Comparison of ENCODE assay signal across 8 cellular contexts in genomic region chr4:103091601-103092223, GRCh38. TPM values are rescaled to one million over a fixed set of nuclear protein-coding genes. Genes with fewer than 3 reads are reported as not detected.
A peak's percentile ranks its signal among the peaks of the same experiment; 100 is the strongest.
DNase-seq lines count a peak whose midpoint lies in the region; ATAC-seq, FAIRE-seq and TF ChIP-seq lines count a peak whose summit lies in the region.

No MANE protein-coding gene starts in this region.

- in situ Hi-C loops in SK-MEL-5 (cut with HindIII; ENCODE audit: low pct_unique_long_range_greater_than_20kb, low sequenced_read_pairs) (no loop called here), K562 (cut with MboI) (no loop called here)

- DNase-seq in left ventricle myocardium inferior (no peak), right atrium auricular region (ENCODE audit: low spot score) (no peak), HCEC 1CT (peak; percentile 54), LoVo (ENCODE audit: low spot score) (peak; percentile 59), SK-MEL-5 (ENCODE audit: low read depth, low spot score) (peak; percentile 72), K562 (ENCODE audit: extremely low read depth in 1 of 4, low spot score in 3 of 4) (peak; percentile 19 to 72 (median 24)), left lobe of liver (ENCODE audit: low spot score) (no peak), thyroid gland (peak; percentile 9 to 19)

- peak; percentile 70 to 74 for TF ChIP-seq RAD21 in K562 (CRISPR knock-in tag; conservative IDR thresholded peaks at IDR 0.05 in 1 of 2, IDR thresholded peaks at IDR 0.05 in 1 of 2)

- no peaks in the 10 kb centered on the region for H3K27me3 ChIP-seq in left ventricle myocardium inferior (ENCODE audit: low read depth)
- H3K27me3 ChIP-seq in right atrium auricular region = no peaks in the 10 kb centered on the region
- no peaks in the 10 kb centered on the region for H3K27me3 ChIP-seq in K562 (ENCODE audit: control insufficient read depth in 2 of 2, insufficient read depth in 2 of 2, low read length in 2 of 2)
- H3K27me3 ChIP-seq in thyroid gland = no peaks in the 10 kb centered on the region

- peak; percentile 53 for TF ChIP-seq CTCF in left ventricle myocardium inferior (IDR thresholded peaks at IDR 0.05; ENCODE audit: borderline replicate concordance)
- TF ChIP-seq CTCF in right atrium auricular region (IDR thresholded peaks at IDR 0.05) = peak in 1 of 2 donors; percentile 62
- peak; percentile 62 to 89 (median 71) for TF ChIP-seq CTCF in K562 (IDR thresholded peaks at IDR 0.05 in 2 of 3, conservative IDR thresholded peaks at IDR 0.05 in 1 of 3; ENCODE audit: insufficient read depth in 2 of 3, low read depth in 1 of 3, low read length in 3 of 3)
- TF ChIP-seq CTCF in thyroid gland (IDR thresholded peaks at IDR 0.05) = peak in 3 of 6 experiments; percentile 39 to 59 (median 45)

- WGBS in K562 (ENCODE audit: insufficient coverage, low coverage, missing lambda C conversion rate) = 4% methylated on average over 3 of the region's 3 CpGs
- WGBS in thyroid gland, 2 donors = 64 to 68% methylated on average over 3 of the region's 3 CpGs

- intact Hi-C loops in left ventricle myocardium inferior (cut with micrococcal nuclease) = loop anchor here (10.0 kb wide), 1 partner anchor 667 kb away; no protein-coding TSS in a partner anchor
- intact Hi-C loops in K562 (cut with micrococcal nuclease) = loop anchor here (1.0 to 10.0 kb wide), 7 partner anchors 45 to 837 kb away; partner anchors contain the start of genes CISD2 and SLC39A8
- intact Hi-C loops in thyroid gland (cut with DNase I) = no loop called here

- H3K9me3 ChIP-seq in left ventricle myocardium inferior (replicated peaks) (no peaks in the 10 kb centered on the region), right atrium auricular region (no peaks in the 10 kb centered on the region), K562 (replicated peaks; ENCODE audit: control insufficient read depth, insufficient read depth, low read depth, low read length) (no peaks in the 10 kb centered on the region), thyroid gland (no peaks in the 10 kb centered on the region)

- H2AFZ ChIP-seq in K562 (ENCODE audit: low read depth, low read length) = no peak overlapping the region

- no peak overlapping the region for H3K27ac ChIP-seq in left ventricle myocardium inferior (replicated peaks)
- no peak overlapping the region for H3K27ac ChIP-seq in right atrium auricular region
- no peak overlapping the region for H3K27ac ChIP-seq in K562 (ENCODE audit: extremely low read depth, low read depth, low read length)
- H3K27ac ChIP-seq in thyroid gland = no peak overlapping the region

- no peak for TF ChIP-seq EP300 in K562 (IDR thresholded peaks at IDR 0.05; ENCODE audit: low read length)

- ATAC-seq in K562 = peak; percentile 76
- peak; percentile 82 for ATAC-seq in left lobe of liver

- POLR2A ChIA-PET in K562 (lab: Yijun Ruan, JAX) = interaction anchor here (0.6 kb wide), 1 partner anchor 493 kb away, joined by 5 read pairs; no protein-coding TSS in a partner anchor

- H3K4me1 ChIP-seq in left ventricle myocardium inferior (peaks cover 25% of the 10 kb centered on the region), right atrium auricular region (no peaks in the 10 kb centered on the region), K562 (replicated peaks in 1 of 2; ENCODE audit: control insufficient read depth in 2 of 2, insufficient read depth in 2 of 2, low read length in 2 of 2) (no peaks in the 10 kb centered on the region), thyroid gland (no peaks in the 10 kb centered on the region)

- H3K4me3 ChIP-seq in left ventricle myocardium inferior (no peak overlapping the region), right atrium auricular region (no peak overlapping the region), K562 (no peak overlapping the region), thyroid gland (replicated peaks in 1 of 3) (no peak overlapping the region)

- peak; percentile 88 for FAIRE-seq in K562 (lab: Jason Lieb, UNC)

- CTCF ChIA-PET in K562 (lab: Yijun Ruan, JAX; ENCODE audit: low intra/inter-chr PET ratio) = interaction anchor here (0.7 to 1.7 kb wide), 5 partner anchors 45 to 746 kb away, joined by 3 to 12 read pairs (median 7); no protein-coding TSS in a partner anchor

- no peaks in the 10 kb centered on the region for H3K79me2 ChIP-seq in K562 (ENCODE audit: control insufficient read depth, insufficient read depth, low read length)

- H3K36me3 ChIP-seq in left ventricle myocardium inferior (peaks cover 60% of the 10 kb centered on the region), right atrium auricular region (peaks cover 48% of the 10 kb centered on the region), K562 (ENCODE audit: control insufficient read depth, insufficient read depth, low read length) (no peaks in the 10 kb centered on the region), thyroid gland (peaks cover 28 to 38% of the 10 kb centered on the region in 2 donors)

- H3K4me2 ChIP-seq in K562 (ENCODE audit: insufficient read depth, low read length) = no peak overlapping the region

- no peaks in the 10 kb centered on the region for H3K9me1 ChIP-seq in K562 (ENCODE audit: control insufficient read depth, insufficient read depth, low read length)

- no peak overlapping the region for H3K9ac ChIP-seq in K562 (ENCODE audit: insufficient read depth in 1 of 2, low read depth in 2 of 2, low read length in 2 of 2)

- BruUV-seq in K562 (replicated peaks; lab: Mats Ljungman, UMichigan) = no TSS peak

- no peak for TF ChIP-seq POLR2A in K562 (conservative IDR thresholded peaks at IDR 0.05)
- no peak for TF ChIP-seq POLR2A in thyroid gland (IDR thresholded peaks at IDR 0.05)

- H4K20me1 ChIP-seq in K562 (replicated peaks; ENCODE audit: control insufficient read depth, insufficient read depth, low read length) = no peaks in the 10 kb centered on the region

TF ChIP-seq in K562, 482 proteins besides CTCF, POLR2A, EP300 and RAD21 (continues in another document):
- TF ChIP-seq SMC3 (conservative IDR thresholded peaks at IDR 0.05; ENCODE audit: insufficient read depth, low read depth, low read length) = peak; percentile 69; the same call in 1 of the 2 replicates
- TF ChIP-seq ARID2 (IDR thresholded peaks at IDR 0.05) = 0 out of 2 replicates have a peak, but pooled peaks have one; percentile 12

RNA-seq across cellular contexts. Expression of gene BDH2, which starts 7.9 kb away (rescaled TPM):
- 27.2 TPM for total RNA-seq in left ventricle myocardium inferior
- 10 to 100 TPM; 32.8 to 36.4 TPM for total RNA-seq in right atrium auricular region
- total RNA-seq in SK-MEL-5 (2014; rRNA removed; shearing (Covaris generic)) = 42.9 and 48.8 TPM in 2 replicates
- 25.5 and 25.9 TPM in 2 replicates for polyA plus RNA-seq in SK-MEL-5 (2015; cell fraction: cytosol; rRNA removed)
- 114 and 151 TPM in 2 replicates for polyA plus RNA-seq in SK-MEL-5 (2015; cell fraction: nucleus; rRNA removed)
- total RNA-seq in K562 (2011; cell fraction: chromatin; rRNA removed; ENCODE audit: low replicate concordance) = 3.0 and 5.2 TPM in 2 replicates
- 3.0 and 3.7 TPM in 2 replicates for total RNA-seq in K562 (2011; cell fraction: nucleolus; rRNA removed)
- total RNA-seq in K562 (2011; cell fraction: nucleoplasm; rRNA removed) = 2.3 and 3.1 TPM in 2 replicates
- total RNA-seq in K562 (2014; rRNA removed) = 5.1 and 8.0 TPM in 2 replicates
- total RNA-seq in K562 (2014; rRNA removed; fragmentation: Illumina TruSeq; extraction: Trizol) = 10.0 and 12.8 TPM in 2 replicates
- 9.1 and 10.0 TPM in 2 replicates for total RNA-seq in K562 (2015; rRNA removed; fragmentation: Illumina TruSeq; extraction: Trizol)
- total RNA-seq in K562 (2021) = 4.9 and 6.0 TPM in 2 replicates
- polyA plus RNA-seq in K562 (2011; rRNA removed) = 16.3 and 17.9 TPM in 2 replicates
- 5.4 and 7.5 TPM in 2 replicates for polyA plus RNA-seq in K562 (2011; cell fraction: cytosol; rRNA removed)
- polyA plus RNA-seq in K562 (2011; cell fraction: nucleus; rRNA removed) = 7.8 and 13.9 TPM in 2 replicates
- polyA plus RNA-seq in K562 (2012) = 8.1 TPM in 2 replicates
- 7.3 and 7.8 TPM in 2 replicates for polyA plus RNA-seq in K562 (2014; fragmentation: Illumina TruSeq; extraction: Trizol)
- 10 to 100 TPM in 1 of 2 experiments, 1 to 10 TPM in 1; 9.9 to 10.7 TPM for polyA plus RNA-seq in K562 (2014; fragmentation: Nextera tagmentation; extraction: Ambion mirVana)
- 8.9 and 10.8 TPM in 2 replicates for polyA plus RNA-seq in K562 (2014; rRNA removed)
- 8.0 and 8.1 TPM in 2 replicates for polyA minus RNA-seq in K562 (2011; rRNA and poly(A)+ RNA removed)
- 2.3 and 2.8 TPM in 2 replicates for polyA minus RNA-seq in K562 (2011; cell fraction: cytosol; rRNA and poly(A)+ RNA removed)
- polyA minus RNA-seq in K562 (2011; cell fraction: nucleus; rRNA and poly(A)+ RNA removed) = 3.4 and 4.8 TPM in 2 replicates
- total RNA-seq in left lobe of liver = 53.6 TPM
- total RNA-seq in thyroid gland = 100 to 1,000 TPM; 113 to 131 (median 128) TPM

RNA-seq across cellular contexts. Expression of gene SLC9B2, which starts 15.2 kb away (rescaled TPM):
- total RNA-seq in left ventricle myocardium inferior = 2.3 TPM
- total RNA-seq in right atrium auricular region = 1 to 10 TPM; 5.7 to 9.4 TPM
- 9.1 and 13.1 TPM in 2 replicates for total RNA-seq in SK-MEL-5 (2014; rRNA removed; shearing (Covaris generic))
- polyA plus RNA-seq in SK-MEL-5 (2015; cell fraction: cytosol; rRNA removed) = 8.0 and 9.5 TPM in 2 replicates
- 8.8 and 10.8 TPM in 2 replicates for polyA plus RNA-seq in SK-MEL-5 (2015; cell fraction: nucleus; rRNA removed)
- 9.8 and 17.5 TPM in 2 replicates for total RNA-seq in K562 (2011; cell fraction: chromatin; rRNA removed; ENCODE audit: low replicate concordance)
- 7.9 and 8.5 TPM in 2 replicates for total RNA-seq in K562 (2011; cell fraction: nucleolus; rRNA removed)
- 10.6 and 18.2 TPM in 2 replicates for total RNA-seq in K562 (2011; cell fraction: nucleoplasm; rRNA removed)
- total RNA-seq in K562 (2014; rRNA removed) = 11.4 and 13.5 TPM in 2 replicates
- 13.4 and 14.0 TPM in 2 replicates for total RNA-seq in K562 (2014; rRNA removed; fragmentation: Illumina TruSeq; extraction: Trizol)
- total RNA-seq in K562 (2015; rRNA removed; fragmentation: Illumina TruSeq; extraction: Trizol) = 11.3 and 11.4 TPM in 2 replicates
- 14.6 and 15.0 TPM in 2 replicates for total RNA-seq in K562 (2021)
- polyA plus RNA-seq in K562 (2011; rRNA removed) = 7.6 and 10.2 TPM in 2 replicates
- polyA plus RNA-seq in K562 (2011; cell fraction: cytosol; rRNA removed) = 5.2 and 6.0 TPM in 2 replicates
- 8.2 and 8.7 TPM in 2 replicates for polyA plus RNA-seq in K562 (2011; cell fraction: nucleus; rRNA removed)
- polyA plus RNA-seq in K562 (2012) = 8.5 and 10.6 TPM in 2 replicates
- 13.3 TPM in 2 replicates for polyA plus RNA-seq in K562 (2014; fragmentation: Illumina TruSeq; extraction: Trizol)
- 1 to 10 TPM; 6.6 to 8.3 TPM for polyA plus RNA-seq in K562 (2014; fragmentation: Nextera tagmentation; extraction: Ambion mirVana)
- 10.5 and 13.5 TPM in 2 replicates for polyA plus RNA-seq in K562 (2014; rRNA removed)
- polyA minus RNA-seq in K562 (2011; rRNA and poly(A)+ RNA removed) = 16.3 and 17.4 TPM in 2 replicates
- 4.3 and 8.2 TPM in 2 replicates for polyA minus RNA-seq in K562 (2011; cell fraction: cytosol; rRNA and poly(A)+ RNA removed)
- polyA minus RNA-seq in K562 (2011; cell fraction: nucleus; rRNA and poly(A)+ RNA removed) = 11.0 and 14.1 TPM in 2 replicates
- 32.3 TPM for total RNA-seq in left lobe of liver
- 1 to 10 TPM; 3.9 to 9.5 (median 7.1) TPM for total RNA-seq in thyroid gland

Comparison
In these comparisons a context has a peak if more than half of its experiments do, and no peak if none do; other contexts are left out.
1. DNase-seq: peak in HCEC 1CT (single experiment), LoVo (single experiment), SK-MEL-5 (single experiment), K562 (4 of 4) and thyroid gland (2 of 2); none in left ventricle myocardium inferior (single experiment), right atrium auricular region (single experiment) and left lobe of liver (single experiment).